ENCODE assay signal across 13 cellular contexts in genomic region chr3:9279959-9280358, GRCh38. TPM values are rescaled to one million over a fixed set of nuclear protein-coding genes. Genes with fewer than 3 reads are reported as not detected.
DNase-seq lines count a peak whose midpoint lies in the region; ATAC-seq and TF ChIP-seq lines count a peak whose summit lies in the region.
"Had no signal": no experiment of that assay in that cellular context is flagged by ENCODE, and none has a peak within 500 bp of the region (broad histone marks: within the 10 kb centered on the region; RNA-seq: fewer than 3 reads in every experiment).

No MANE protein-coding gene starts in this region.

- no peaks in the 10 kb centered on the region for H3K36me3 ChIP-seq in prostate gland

- intact Hi-C loops in prostate gland (cut with DNase I): no loop called here

- no peak for TF ChIP-seq POLR2A in prostate gland (IDR thresholded peaks at IDR 0.05)

- ATAC-seq in HG02938 (IDR thresholded peaks at IDR 0.05; ENCODE audit: unreplicated experiment): no peak
- no peak for ATAC-seq in HG03175 (IDR thresholded peaks at IDR 0.05; ENCODE audit: unreplicated experiment)
- ATAC-seq: left colon had no signal

- TF ChIP-seq CTCF in prostate gland (IDR thresholded peaks at IDR 0.05): no peak

- H3K4me1 ChIP-seq in prostate gland (replicated peaks): no peaks in the 10 kb centered on the region
- H3K4me1 ChIP-seq: psoas muscle had no signal

- H3K4me3 ChIP-seq in prostate gland: no peak overlapping the region
- H3K4me3 ChIP-seq: psoas muscle, SK-N-MC had no signal

- DNase-seq in AG08395 (ENCODE audit: low spot score) (peak; percentile 74), LHCN-M2 (ENCODE audit: low read depth) (peak; percentile 23), cerebellum (ENCODE audit: low spot score) (peak; percentile 28), left kidney (ENCODE audit: low read depth, low spot score) (peak; percentile 31), prostate gland (ENCODE audit: low spot score) (no peak), NCI-H146 treated with DMSO at 0.1 percent for 48 hours (lab: John Stamatoyannopoulos, UW; ENCODE audit: unreplicated experiment) (no peak)
- DNase-seq: activated CD4-positive, alpha-beta T cell treated with anti-CD3 and anti-CD28 coated beads, Interleukin-2, amount 50 U/mL, for 4 hours; left colon; NCI-H510A treated with DMSO at 0.1 percent for 48 hours; psoas muscle had no signal

- no peaks in the 10 kb centered on the region for H3K9me3 ChIP-seq in prostate gland
- H3K9me3 ChIP-seq: psoas muscle had no signal

- WGBS in prostate gland: 52% methylated on average over 6 of the region's 6 CpGs

- H3K27me3 ChIP-seq in prostate gland (replicated peaks; ENCODE audit: insufficient read depth): no peaks in the 10 kb centered on the region

- H3K27ac ChIP-seq in prostate gland: no peak overlapping the region
- H3K27ac ChIP-seq: psoas muscle, SK-N-MC had no signal

RNA-seq across cellular contexts. Expression of gene SRGAP3, which starts 30.5 kb away (rescaled TPM):
- 0.86 and 1.5 TPM in 2 replicates for total RNA-seq in LHCN-M2 (2014; rRNA removed)
- polyA plus RNA-seq in LHCN-M2 (2012): 0.47 TPM
- 130 TPM for total RNA-seq in cerebellum
- total RNA-seq in prostate gland: 10 to 100 TPM; 23.6 to 50.3 TPM

Comparison
In these comparisons a context has a peak if more than half of its experiments do, and no peak if none do; other contexts are left out.
1. DNase-seq: peak in AG08395 (single experiment), LHCN-M2 (single experiment), cerebellum (single experiment) and left kidney (single experiment); none in prostate gland (single experiment) and NCI-H146 treated with DMSO at 0.1 percent for 48 hours (single experiment).